In the genomic region with DNA sequence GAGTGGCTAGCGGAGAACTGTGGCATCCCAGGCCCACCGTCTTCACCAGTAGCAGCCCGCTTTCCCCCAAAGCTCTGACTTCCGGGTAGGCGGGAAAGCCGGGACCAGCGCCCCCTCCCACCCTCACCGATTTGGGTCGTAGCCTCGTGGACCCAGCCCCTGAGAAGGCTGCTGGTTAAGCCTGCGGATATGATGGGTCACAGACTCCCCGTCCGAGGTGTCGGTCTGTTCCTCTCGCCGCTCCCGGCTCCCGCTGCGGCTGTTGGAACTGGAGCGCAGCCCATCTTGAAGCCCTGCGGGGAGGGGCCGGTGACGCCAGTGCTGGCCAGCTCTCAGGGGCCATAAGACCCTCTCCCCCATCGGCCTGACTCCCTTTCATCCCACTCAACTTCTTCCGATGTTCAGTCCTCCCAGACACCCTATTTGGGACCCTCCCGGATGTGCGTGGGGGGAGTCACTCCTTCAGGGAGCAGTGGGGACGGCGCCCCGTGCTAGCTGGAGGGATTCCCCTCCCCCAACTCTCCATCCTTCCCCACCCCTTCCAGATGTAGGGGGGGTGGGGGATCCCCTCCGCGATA, we compare ENCODE assay signal across 8 cellular contexts. TPM values are rescaled to one million over a fixed set of nuclear protein-coding genes. Genes with fewer than 3 reads are reported as not detected.
DNase-seq lines count a peak whose midpoint lies in the region; ATAC-seq, FAIRE-seq and TF ChIP-seq lines count a peak whose summit lies in the region.

No MANE protein-coding gene starts in this region.

- DNase-seq in DMS79 (lab: John Stamatoyannopoulos, UW) (peak; percentile 13), activated gamma-delta T cell (lab: John Stamatoyannopoulos, UW) (peak; percentile 20), germinal center (ENCODE audit: low spot score) (peak; percentile 22), neural crest cell (ENCODE audit: low read depth, low spot score) (peak; percentile 45), RCC 7860 (ENCODE audit: low spot score) (no peak), GM20000 (ENCODE audit: low spot score) (no peak)
- no peak for DNase-seq in stimulated activated CD4-positive, alpha-beta T cell treated with anti-CD3 and anti-CD28 coated beads, Interleukin-4, amount 100 ng/mL, for 1 hour

- no peak for TF ChIP-seq CTCF in neural crest cell (conservative IDR thresholded peaks at IDR 0.05)
- TF ChIP-seq CTCF in GM20000 (IDR thresholded peaks at IDR 0.05; ENCODE audit: extremely low read depth, missing control alignments), result no peak

- H3K4me1 Mint-ChIP-seq in neural crest cell, result peaks cover 32% of the 10 kb centered on the region

- ATAC-seq in HG03442 (IDR thresholded peaks at IDR 0.05; ENCODE audit: unreplicated experiment), result peak; percentile 6

- peak overlapping the region; percentile 89 for H3K27ac Mint-ChIP-seq in neural crest cell (ENCODE audit: unreplicated experiment)

- no peak for FAIRE-seq in RCC 7860 (lab: Jason Lieb, UNC)

- H3K4me3 Mint-ChIP-seq in neural crest cell, result peak overlapping the region; percentile 93

- H3K9me3 Mint-ChIP-seq in neural crest cell, result no peaks in the 10 kb centered on the region

- peaks cover 2% of the 10 kb centered on the region for H3K36me3 Mint-ChIP-seq in neural crest cell (ENCODE audit: low read depth)

- no peaks in the 10 kb centered on the region for H3K27me3 Mint-ChIP-seq in neural crest cell (ENCODE audit: low read depth)

RNA-seq across cellular contexts. Expression of a gene that starts 0.8 kb away (rescaled TPM):
- total RNA-seq in neural crest cell, result 71.0 and 71.6 TPM in 2 replicates

RNA-seq across cellular contexts. Expression of a gene that starts 1.6 kb away (rescaled TPM):
- 41.4 and 41.5 TPM in 2 replicates for total RNA-seq in neural crest cell

RNA-seq across cellular contexts. Expression of a gene that starts 15.7 kb away (rescaled TPM):
- total RNA-seq in neural crest cell, result 93.7 and 98.2 TPM in 2 replicates

Comparison
In these comparisons a context has a peak if more than half of its experiments do, and no peak if none do; other contexts are left out.
1. DNase-seq: peak in DMS79 (single experiment), activated gamma-delta T cell (single experiment), germinal center (single experiment) and neural crest cell (single experiment); none in stimulated activated CD4-positive, alpha-beta T cell treated with anti-CD3 and anti-CD28 coated beads, Interleukin-4, amount 100 ng/mL, for 1 hour (single experiment), RCC 7860 (single experiment) and GM20000 (single experiment).